ENCODE assay signal across 10 cellular contexts in genomic region chr3:119597548-119598288, GRCh38. TPM values are rescaled to one million over a fixed set of nuclear protein-coding genes. Genes with fewer than 3 reads are reported as not detected.
DNase-seq lines count a peak whose midpoint lies in the region; ATAC-seq, FAIRE-seq and TF ChIP-seq lines count a peak whose summit lies in the region.
"Had no signal": no experiment of that assay in that cellular context is flagged by ENCODE, and none has a peak within 500 bp of the region (broad histone marks: within the 10 kb centered on the region; RNA-seq: fewer than 3 reads in every experiment).

PLA1A (plus strand) TSS chr3:119597885; CDS start chr3:119597914, 29 bp downstream.

- 0 out of 2 replicates have a peak within 1 kb of the TSS, but pooled peaks have one; percentile 31 for H2AFZ ChIP-seq in PC-9

- H4K20me1 ChIP-seq in PC-9 (ENCODE audit: insufficient read depth), result no peaks in the 10 kb centered on the region

- H3K4me3 ChIP-seq in PC-9 (no peak within 1 kb of the TSS), small intestine (ENCODE audit: low read depth in 1 of 2, low read length in 2 of 2) (no peak within 1 kb of the TSS), mesendoderm (ENCODE audit: low read length) (no peak within 1 kb of the TSS)

- no TSS peak for BruUV-seq in PC-9 (replicated peaks; lab: Mats Ljungman, UMichigan)

- H3K9me3 ChIP-seq in PC-9 (ENCODE audit: insufficient read depth, low read depth) (no peaks in the 10 kb centered on the region), small intestine (ENCODE audit: control insufficient read depth, low read depth) (no peaks in the 10 kb centered on the region)

- no peaks in the 10 kb centered on the region for H3K9me3 Mint-ChIP-seq in endothelial cell (ENCODE audit: unreplicated experiment)

- no peak within 1 kb of the TSS for H4K5ac ChIP-seq in mesendoderm (ENCODE audit: low read length)

- H3K4me2 ChIP-seq in PC-9 (no peak within 1 kb of the TSS), mesendoderm (ENCODE audit: low read length) (no peak within 1 kb of the TSS)

- H2BK15ac ChIP-seq in mesendoderm (replicated peaks; ENCODE audit: low read depth), result no peak within 1 kb of the TSS

- no peak within 1 kb of the TSS for H3K23ac ChIP-seq in mesendoderm (ENCODE audit: low read length)

- no peaks in the 10 kb centered on the region for H3K4me1 ChIP-seq in PC-9 (replicated peaks; ENCODE audit: insufficient read depth)
- no peaks in the 10 kb centered on the region for H3K4me1 ChIP-seq in small intestine (ENCODE audit: control insufficient read depth in 2 of 2, insufficient read depth in 1 of 2, low read depth in 1 of 2, low read length in 1 of 2)
- peaks cover under 1% of the 10 kb centered on the region for H3K4me1 ChIP-seq in mesendoderm (ENCODE audit: control insufficient read depth, low read depth, low read length)
- H3K4me1 ChIP-seq in foreskin keratinocyte, result no peaks in the 10 kb centered on the region

- ATAC-seq in GM18868 (IDR thresholded peaks at IDR 0.05; ENCODE audit: unreplicated experiment), result peak; percentile 17
- ATAC-seq in foreskin keratinocyte, result no peak

- no peaks in the 10 kb centered on the region for H3K36me3 Mint-ChIP-seq in endothelial cell (ENCODE audit: low read depth, unreplicated experiment)

- H3K36me3 ChIP-seq in PC-9 (ENCODE audit: low read depth) (no peaks in the 10 kb centered on the region), small intestine (ENCODE audit: control insufficient read depth in 2 of 2, insufficient read depth in 2 of 2, low read length in 2 of 2) (no peaks in the 10 kb centered on the region), mesendoderm (ENCODE audit: control insufficient read depth, insufficient read depth, low read length) (no peaks in the 10 kb centered on the region)

- H3K27me3 ChIP-seq in PC-9 (ENCODE audit: insufficient read depth, low read depth), result peaks cover 3% of the 10 kb centered on the region; the same call in 1 of the 2 replicates
- no peaks in the 10 kb centered on the region for H3K27me3 ChIP-seq in small intestine (ENCODE audit: control insufficient read depth in 2 of 2, insufficient read depth in 2 of 2, low read length in 2 of 2)
- H3K27me3 ChIP-seq in mesendoderm (ENCODE audit: insufficient read depth, low read length, poor library complexity), result no peaks in the 10 kb centered on the region
- H3K27me3 ChIP-seq in foreskin keratinocyte, result peaks cover 8% of the 10 kb centered on the region

- FAIRE-seq in islet of Langerhans (lab: Jason Lieb, UNC), result peak; percentile 92
- FAIRE-seq in small intestine (lab: Jason Lieb, UNC), result no peak

- H2AK5ac ChIP-seq in mesendoderm (ENCODE audit: low read length), result no peak within 1 kb of the TSS

- H3K79me1 ChIP-seq in mesendoderm (ENCODE audit: low read length), result no peaks in the 10 kb centered on the region

- no peak within 1 kb of the TSS for H4K8ac ChIP-seq in mesendoderm (ENCODE audit: low read depth, low read length)

- no peaks in the 10 kb centered on the region for H3K9me2 ChIP-seq in PC-9 (ENCODE audit: insufficient read depth)

- H3K4me3 Mint-ChIP-seq in endothelial cell (ENCODE audit: unreplicated experiment), result no peak within 1 kb of the TSS

- H3K56ac ChIP-seq in mesendoderm (ENCODE audit: low read length), result no peak within 1 kb of the TSS

- H3K27ac Mint-ChIP-seq in endothelial cell (ENCODE audit: unreplicated experiment), result no peak within 1 kb of the TSS

- DNase-seq in PC-9 (no peak), small intestine (peak; percentile 20), mesendoderm (no peak), DMS114 treated with DMSO at 0.1 percent for 48 hours (lab: John Stamatoyannopoulos, UW; ENCODE audit: unreplicated experiment) (no peak), endothelial cell (ENCODE audit: low spot score) (no peak), foreskin keratinocyte (no peak)
- DNase-seq: activated effector memory CD4-positive, alpha-beta T cell treated with Interleukin-2 at 50 U/mL for 16 hours; NCI-H1694 treated with DMSO at 0.1 percent for 48 hours had no signal

- no peak within 1 kb of the TSS for H2BK5ac ChIP-seq in mesendoderm (ENCODE audit: low read length)

- no peaks in the 10 kb centered on the region for H3K79me2 ChIP-seq in PC-9 (ENCODE audit: low read depth)
- H3K79me2 ChIP-seq in mesendoderm (ENCODE audit: control insufficient read depth, insufficient read depth, low read length), result no peaks in the 10 kb centered on the region

- POLR2A ChIA-PET in PC-9 (lab: Charles Lee; ENCODE audit: unreplicated experiment), result no interaction called here

- TF ChIP-seq CTCF in PC-9 (conservative IDR thresholded peaks at IDR 0.05) (no peak), endothelial cell (IDR thresholded peaks at IDR 0.05; ENCODE audit: unreplicated experiment) (no peak), foreskin keratinocyte (conservative IDR thresholded peaks at IDR 0.05) (no peak)

- H3K4me1 Mint-ChIP-seq in endothelial cell (ENCODE audit: unreplicated experiment), result peaks cover 49% of the 10 kb centered on the region

- H2BK120ac ChIP-seq in mesendoderm (ENCODE audit: low read depth, low read length), result no peak within 1 kb of the TSS

- H3K18ac ChIP-seq in mesendoderm (ENCODE audit: low read length), result no peak within 1 kb of the TSS

- H3K4ac ChIP-seq in mesendoderm (ENCODE audit: low read depth, low read length), result no peak within 1 kb of the TSS

- peaks cover 4% of the 10 kb centered on the region for H3K27me3 Mint-ChIP-seq in endothelial cell (ENCODE audit: unreplicated experiment)

- H3F3A ChIP-seq in PC-9 (ENCODE audit: insufficient read depth, low read depth), result no peaks in the 10 kb centered on the region

- CTCF ChIA-PET in PC-9 (lab: Charles Lee), result no interaction called here

- no peak within 1 kb of the TSS for H3K27ac ChIP-seq in PC-9
- H3K27ac ChIP-seq in small intestine (ENCODE audit: low read depth in 1 of 2, low read length in 1 of 2), result peak within 1 kb of the TSS in 1 of 2 donors; percentile 67
- no peak within 1 kb of the TSS for H3K27ac ChIP-seq in mesendoderm (ENCODE audit: low read depth, low read length)
- H3K27ac ChIP-seq in foreskin keratinocyte, result no peak within 1 kb of the TSS

- H3K9ac ChIP-seq in mesendoderm (ENCODE audit: low read length), result no peak within 1 kb of the TSS

- 35 to 50% (median 40%) methylated on average over 7 of the region's 7 CpGs for WGBS in small intestine, 3 donors
- WGBS in mesendoderm (ENCODE audit: extremely low coverage, insufficient coverage, low lambda C conversion rate), result no CpG with 5 or more reads among the region's 7 CpGs

- intact Hi-C loops in PC-9 (cut with micrococcal nuclease; ENCODE audit: unreplicated experiment), result no loop called here

RNA-seq across cellular contexts. Expression of gene PLA1A, which starts in this region (rescaled TPM):
- total RNA-seq in PC-9 (2021) (not detected in 2 replicates), endothelial cell (ENCODE audit: unreplicated experiment) (0.80 TPM), foreskin keratinocyte (not detected in 2 replicates)
- polyA plus RNA-seq in small intestine (1 to 10 TPM in 1 of 3 donors, not detected in 2; 5.0 TPM), foreskin keratinocyte (not detected in 2 replicates)
- polyA plus RNA-seq in mesendoderm (2013, experiment 1 of 2), result 0.08 TPM
- polyA plus RNA-seq in mesendoderm (2013, experiment 2 of 2), result 0.08 TPM
